Comparison of ENCODE assay signal across 1 cellular context in genomic region chr2:128317186-128317897, GRCh38.
TF ChIP-seq lines count a peak whose summit lies in the region.

No MANE protein-coding gene starts in this region.

TF ChIP-seq in HepG2, 621 proteins besides CTCF, POLR2A, EP300 and RAD21 (continued from another document and continues in another):
- TF ChIP-seq PHB2 (IDR thresholded peaks at IDR 0.05; ENCODE audit: partially characterized antibody) (no peak), ZFYVE20 (CRISPR knock-in tag; IDR thresholded peaks at IDR 0.05; ENCODE audit: borderline replicate concordance, low read depth) (no peak), MZF1 (CRISPR knock-in tag; IDR thresholded peaks at IDR 0.05; ENCODE audit: borderline replicate concordance) (no peak; the same call in 1 of the 2 replicates), PHF5A (CRISPR knock-in tag; IDR thresholded peaks at IDR 0.05; ENCODE audit: low read depth, unreplicated experiment) (no peak), CREB3 (CRISPR knock-in tag; IDR thresholded peaks at IDR 0.05) (no peak), GABPB1 (CRISPR knock-in tag; IDR thresholded peaks at IDR 0.05) (peak; percentile 39), NRL (CRISPR knock-in tag; IDR thresholded peaks at IDR 0.05; ENCODE audit: borderline replicate concordance) (no peak), LCORL (IDR thresholded peaks at IDR 0.05) (no peak), LCORL (CRISPR knock-in tag; IDR thresholded peaks at IDR 0.05) (no peak; the same call in 1 of the 2 replicates), ZNF318 (CRISPR knock-in tag; IDR thresholded peaks at IDR 0.05) (no peak), ZNF501 (CRISPR knock-in tag; IDR thresholded peaks at IDR 0.05) (no peak), HNRNPLL (IDR thresholded peaks at IDR 0.05; ENCODE audit: low read depth, low read length, poor library complexity, severe bottlenecking) (no peak), FOSL1 (CRISPR knock-in tag; IDR thresholded peaks at IDR 0.05; ENCODE audit: borderline replicate concordance) (no peak), ZNF704 (CRISPR knock-in tag; IDR thresholded peaks at IDR 0.05; ENCODE audit: borderline replicate concordance) (no peak), ZNF24 (IDR thresholded peaks at IDR 0.05) (no peak), ZBTB40 (IDR thresholded peaks at IDR 0.05) (no peak), ZBTB40 (CRISPR knock-in tag; IDR thresholded peaks at IDR 0.05) (no peak), TERF1 (CRISPR knock-in tag; IDR thresholded peaks at IDR 0.05) (no peak), YEATS4 (CRISPR knock-in tag; IDR thresholded peaks at IDR 0.05; ENCODE audit: borderline replicate concordance) (no peak; the same call in 1 of the 2 replicates), THAP11 (CRISPR knock-in tag; IDR thresholded peaks at IDR 0.05) (no peak), ZNF343 (CRISPR knock-in tag; IDR thresholded peaks at IDR 0.05) (peak; percentile 58; the same call in 1 of the 2 replicates), YEATS2 (CRISPR knock-in tag; IDR thresholded peaks at IDR 0.05; ENCODE audit: borderline replicate concordance) (no peak), ZNF101 (CRISPR knock-in tag; IDR thresholded peaks at IDR 0.05; ENCODE audit: borderline replicate concordance, low read depth) (no peak), TOE1 (CRISPR knock-in tag; IDR thresholded peaks at IDR 0.05) (no peak), ZNF792 (CRISPR knock-in tag; IDR thresholded peaks at IDR 0.05) (no peak), HNRNPL (IDR thresholded peaks at IDR 0.05; ENCODE audit: low read depth, low read length) (peak; percentile 98), POGK (CRISPR knock-in tag; conservative IDR thresholded peaks at IDR 0.05) (no peak), RELA (CRISPR knock-in tag; IDR thresholded peaks at IDR 0.05) (no peak), HDAC1 (CRISPR knock-in tag; IDR thresholded peaks at IDR 0.05) (peak; percentile 56; the same call in 1 of the 2 replicates), ZBTB3 (CRISPR knock-in tag; IDR thresholded peaks at IDR 0.05; ENCODE audit: borderline replicate concordance, low read depth) (peak; percentile 60; the same call in 1 of the 2 replicates), MYC (CRISPR knock-in tag; IDR thresholded peaks at IDR 0.05; ENCODE audit: borderline replicate concordance) (peak; percentile 51; the same call in 1 of the 2 replicates), STAG1 (CRISPR knock-in tag; IDR thresholded peaks at IDR 0.05) (0 out of 2 replicates have a peak, but pooled peaks have one; percentile 4), SATB2 (CRISPR knock-in tag; IDR thresholded peaks at IDR 0.05) (no peak), MXD1 (CRISPR knock-in tag; IDR thresholded peaks at IDR 0.05) (no peak; the same call in 1 of the 2 replicates), ZNF205 (CRISPR knock-in tag; IDR thresholded peaks at IDR 0.05) (no peak), KDM3A (CRISPR knock-in tag; IDR thresholded peaks at IDR 0.05; ENCODE audit: low read depth) (no peak)
